In the genomic region with DNA sequence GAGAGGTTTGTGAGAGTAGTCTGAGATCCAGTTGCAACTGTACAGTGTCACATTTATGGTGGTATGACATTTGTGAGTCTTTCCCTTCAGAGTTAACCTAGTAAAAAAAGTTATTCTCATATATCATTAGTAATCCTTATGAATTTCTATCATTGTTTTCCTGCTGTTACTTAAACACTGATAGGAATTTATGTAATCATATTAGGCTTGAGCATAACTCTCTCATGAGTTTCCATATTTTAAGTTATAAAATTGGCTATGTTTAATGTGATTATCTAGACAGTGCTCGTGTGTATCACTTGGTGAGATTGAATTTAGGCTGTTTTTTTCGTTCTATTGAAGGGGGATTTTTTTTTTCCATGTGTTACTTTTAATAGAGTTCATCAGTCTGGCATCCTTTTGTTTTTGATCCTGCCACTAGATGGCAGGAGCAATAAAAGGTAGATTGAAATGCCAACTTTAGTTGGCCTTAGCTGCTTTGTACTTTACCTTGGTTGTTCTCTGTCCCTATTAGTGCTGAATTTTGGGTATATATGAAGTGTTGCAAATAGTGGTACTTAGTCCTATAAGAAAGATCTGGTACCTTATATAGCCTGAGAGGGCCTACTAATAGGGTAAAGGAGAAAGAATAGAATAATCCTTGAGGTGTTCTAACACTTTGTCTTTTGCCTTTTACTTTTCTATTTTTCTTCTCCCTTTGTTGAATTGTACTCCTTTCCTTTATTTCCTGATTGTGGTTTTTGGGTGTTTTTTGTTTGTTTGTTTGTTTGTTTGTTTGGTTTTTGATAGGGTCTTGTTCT, we compare ENCODE assay signal across 8 cellular contexts. TPM values are rescaled to one million over a fixed set of nuclear protein-coding genes. Genes with fewer than 3 reads are reported as not detected.
DNase-seq lines count a peak whose midpoint lies in the region; ATAC-seq and TF ChIP-seq lines count a peak whose summit lies in the region.

No MANE protein-coding gene starts in this region.

- TF ChIP-seq CTCF in GM12872 (IDR thresholded peaks at IDR 0.05; ENCODE audit: insufficient read depth, low read depth, low read length) = peak; percentile 62
- peak; percentile 64 for TF ChIP-seq CTCF in mesothelial cell of epicardium (IDR thresholded peaks at IDR 0.05; ENCODE audit: unreplicated experiment)

- H3K4me1 Mint-ChIP-seq in mesothelial cell of epicardium = peaks cover 51% of the 10 kb centered on the region

- H3K4me3 Mint-ChIP-seq in mesothelial cell of epicardium = no peak overlapping the region

- no peaks in the 10 kb centered on the region for H3K27me3 Mint-ChIP-seq in mesothelial cell of epicardium (ENCODE audit: low read depth)

- H3K9me3 Mint-ChIP-seq in mesothelial cell of epicardium = peaks cover 6% of the 10 kb centered on the region

- no peak overlapping the region for H3K27ac Mint-ChIP-seq in mesothelial cell of epicardium

- no peak for ATAC-seq in HG02571 (IDR thresholded peaks at IDR 0.05; ENCODE audit: unreplicated experiment)

- peaks cover 14% of the 10 kb centered on the region for H3K36me3 Mint-ChIP-seq in mesothelial cell of epicardium

- DNase-seq in AG08395 (ENCODE audit: low spot score) (peak; percentile 30), OCI-M1 (lab: John Stamatoyannopoulos, UW) (peak; percentile 47), dermis microvascular lymphatic vessel endothelial cell (ENCODE audit: low read depth in 2 of 2) (peak; percentile 41 to 51), mesothelial cell of epicardium (ENCODE audit: low spot score in 2 of 2, unreplicated experiment in 2 of 2) (no peak)
- DNase-seq in stimulated activated naive CD4-positive, alpha-beta T cell treated with Interleukin-2 at 50 U/mL for 16 hours (lab: John Stamatoyannopoulos, UW) = no peak
- DNase-seq in effector CD8-positive, alpha-beta T cell (lab: John Stamatoyannopoulos, UW) = no peak

RNA-seq across cellular contexts. Expression of a gene that starts 17.9 kb away (rescaled TPM):
- total RNA-seq in dermis microvascular lymphatic vessel endothelial cell = 119 and 130 TPM in 2 replicates
- 206 to 214 TPM (median 210 TPM) in 3 replicates for total RNA-seq in mesothelial cell of epicardium

Comparison
In these comparisons a context has a peak if more than half of its experiments do, and no peak if none do; other contexts are left out.
1. DNase-seq: peak in AG08395 (single experiment), OCI-M1 (single experiment) and dermis microvascular lymphatic vessel endothelial cell (2 of 2); none in mesothelial cell of epicardium (0 of 2), stimulated activated naive CD4-positive, alpha-beta T cell treated with Interleukin-2 at 50 U/mL for 16 hours (single experiment) and effector CD8-positive, alpha-beta T cell (single experiment).